8 cellular contexts compared by ENCODE assay signal in genomic region chr7:98802088-98802780, GRCh38.
DNase-seq lines count a peak whose midpoint lies in the region; ATAC-seq, FAIRE-seq and TF ChIP-seq lines count a peak whose summit lies in the region.

No MANE protein-coding gene starts in this region.

- H3K4me1 Mint-ChIP-seq in nephron progenitor cell = peaks cover 8% of the 10 kb centered on the region

- WGBS in prostate gland = 7% methylated on average over 7 of the region's 7 CpGs

- peaks cover 18% of the 10 kb centered on the region for H3K9me3 Mint-ChIP-seq in nephron progenitor cell

- ATAC-seq in GM21360 (IDR thresholded peaks at IDR 0.05; ENCODE audit: unreplicated experiment) (peak; percentile 89), HG03378 (IDR thresholded peaks at IDR 0.05; ENCODE audit: unreplicated experiment) (peak; percentile 87)

- H3K27me3 ChIP-seq in bronchial epithelial cell (ENCODE audit: control insufficient read depth, insufficient read depth, low read length) = no peaks in the 10 kb centered on the region
- no peaks in the 10 kb centered on the region for H3K27me3 ChIP-seq in prostate gland (replicated peaks; ENCODE audit: insufficient read depth)

- H3K27ac Mint-ChIP-seq in nephron progenitor cell = peak overlapping the region; percentile 85

- H3K4me1 ChIP-seq in prostate gland (replicated peaks) = no peaks in the 10 kb centered on the region

- H3K27me3 Mint-ChIP-seq in nephron progenitor cell (ENCODE audit: low read depth, poor library complexity) = peaks cover 13% of the 10 kb centered on the region

- H3K36me3 Mint-ChIP-seq in nephron progenitor cell (ENCODE audit: low read depth) = no peaks in the 10 kb centered on the region

- H3K36me3 ChIP-seq in bronchial epithelial cell (ENCODE audit: control insufficient read depth, insufficient read depth, low read length) (no peaks in the 10 kb centered on the region), prostate gland (no peaks in the 10 kb centered on the region)

- no peaks in the 10 kb centered on the region for H3K9me3 ChIP-seq in prostate gland

- H3K27ac ChIP-seq in prostate gland = no peak overlapping the region

- TF ChIP-seq POLR2A in GM12891 (IDR thresholded peaks at IDR 0.05; ENCODE audit: low read depth, low read length) (no peak), prostate gland (IDR thresholded peaks at IDR 0.05) (no peak)

- DNase-seq in GM12891 (ENCODE audit: insufficient read length, low spot score) (peak; percentile 74), NCI-H524 treated with DMSO at 0.1 percent for 48 hours (lab: John Stamatoyannopoulos, UW) (peak; percentile 77), bronchial epithelial cell (ENCODE audit: low read depth) (peak; percentile 6), nephron progenitor cell (peak; percentile 55), mesenteric fat pad (ENCODE audit: low spot score) (no peak), prostate gland (ENCODE audit: low spot score) (no peak)

- intact Hi-C loops in prostate gland (cut with DNase I) = no loop called here

- H3K4me3 ChIP-seq in bronchial epithelial cell (ENCODE audit: low read depth, low read length) (no peak overlapping the region), prostate gland (no peak overlapping the region)

- TF ChIP-seq CTCF in bronchial epithelial cell (IDR thresholded peaks at IDR 0.05; ENCODE audit: insufficient read depth, low read length, severe bottlenecking) (no peak), nephron progenitor cell (IDR thresholded peaks at IDR 0.05) (no peak), prostate gland (IDR thresholded peaks at IDR 0.05) (no peak)

- H3K4me3 Mint-ChIP-seq in nephron progenitor cell = no peak overlapping the region

- FAIRE-seq in GM12891 (lab: Jason Lieb, UNC) (peak; percentile 93), bronchial epithelial cell (lab: Jason Lieb, UNC) (no peak)

TF ChIP-seq in GM12891, 5 proteins besides CTCF, POLR2A, EP300 and RAD21:
- TF ChIP-seq SPI1 (IDR thresholded peaks at IDR 0.05; ENCODE audit: low read depth, low read length) (peak; percentile 95), POLR2AphosphoS5 (IDR thresholded peaks at IDR 0.05; ENCODE audit: low read depth, low read length) (no peak), TAF1 (IDR thresholded peaks at IDR 0.05; ENCODE audit: low read depth, low read length) (no peak), PAX5 (IDR thresholded peaks at IDR 0.05; ENCODE audit: insufficient read depth, low read length, severe bottlenecking) (no peak), POU2F2 (IDR thresholded peaks at IDR 0.05; ENCODE audit: low read depth, low read length) (peak; percentile 72; the same call in 1 of the 2 replicates)

Comparison
In these comparisons a context has a peak if more than half of its experiments do, and no peak if none do; other contexts are left out.
1. DNase-seq: peak in GM12891 (single experiment), NCI-H524 treated with DMSO at 0.1 percent for 48 hours (single experiment), bronchial epithelial cell (single experiment) and nephron progenitor cell (single experiment); none in mesenteric fat pad (single experiment) and prostate gland (single experiment).